In the genomic region with DNA sequence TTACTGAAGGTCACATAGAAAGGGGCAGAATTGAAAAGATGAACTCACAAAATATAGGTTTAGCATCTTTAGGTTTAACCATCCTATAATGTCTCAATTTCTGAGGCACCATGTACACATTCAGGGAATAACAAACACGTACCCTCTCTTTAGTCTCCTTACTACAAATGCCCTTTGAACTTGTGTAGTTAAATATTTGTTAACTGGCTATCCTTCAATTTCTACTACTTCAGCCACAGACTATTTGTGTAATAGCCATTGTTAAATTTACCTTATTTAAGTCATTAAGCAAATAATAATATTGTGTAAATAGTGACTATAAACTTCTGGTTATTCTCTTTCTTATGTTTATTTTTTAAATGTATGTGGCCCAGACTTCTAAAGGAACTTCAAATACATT, we compare ENCODE assay signal across 20 cellular contexts.
A peak's percentile ranks its signal among the peaks of the same experiment; 100 is the strongest.
DNase-seq lines count a peak whose midpoint lies in the region; ATAC-seq, FAIRE-seq and TF ChIP-seq lines count a peak whose summit lies in the region.
"Had no signal": no experiment of that assay in that cellular context is flagged by ENCODE, and none has a peak within 500 bp of the region (broad histone marks: within the 10 kb centered on the region; RNA-seq: fewer than 3 reads in every experiment).

No MANE protein-coding gene starts in this region.

- H3K4me3 ChIP-seq in LNCaP clone FGC (ENCODE audit: low read depth, low read length) (no peak overlapping the region), astrocyte (ENCODE audit: insufficient read depth, low read depth, low read length) (no peak overlapping the region), liver (ENCODE audit: low read depth in 1 of 3, low read length in 3 of 3) (no peak overlapping the region), colonic mucosa (no peak overlapping the region)
- H3K4me3 ChIP-seq: GM12878, GM23338 had no signal

- H3K4me2 ChIP-seq in astrocyte (ENCODE audit: low read length), result no peak overlapping the region
- H3K4me2 ChIP-seq: GM23338 had no signal

- no peaks in the 10 kb centered on the region for H3K4me1 ChIP-seq in astrocyte (ENCODE audit: insufficient read depth, low read length)
- H3K4me1 ChIP-seq in liver (ENCODE audit: control insufficient read depth in 4 of 4, insufficient read depth in 4 of 4, low read length in 3 of 4), result peaks cover 0 to 5% (median under 1%) of the 10 kb centered on the region in 4 donors
- no peaks in the 10 kb centered on the region for H3K4me1 ChIP-seq in colonic mucosa

- H3K27ac Mint-ChIP-seq in astrocyte (ENCODE audit: unreplicated experiment), result no peak overlapping the region
- H3K27ac Mint-ChIP-seq: GM23338, H9 had no signal

- no peak overlapping the region for H2AFZ ChIP-seq in astrocyte (ENCODE audit: low read depth, low read length)
- H2AFZ ChIP-seq: GM23338 had no signal

- no peak overlapping the region for H3K9ac ChIP-seq in astrocyte (ENCODE audit: low read length)
- H3K9ac ChIP-seq in liver (ENCODE audit: low read depth in 1 of 2, low read length in 2 of 2), result no peak overlapping the region
- H3K9ac ChIP-seq in colonic mucosa (ENCODE audit: low read depth in 2 of 2, low read length in 2 of 2), result no peak overlapping the region

- no peak for TF ChIP-seq RAD21 in liver (IDR thresholded peaks at IDR 0.05)

- H3K27ac ChIP-seq in astrocyte (ENCODE audit: low read depth, low read length) (no peak overlapping the region), liver (ENCODE audit: low read depth in 1 of 2, low read length in 2 of 2) (no peak overlapping the region), colonic mucosa (no peak overlapping the region)

- H3K27me3 ChIP-seq in astrocyte (ENCODE audit: insufficient read depth, low read length), result no peaks in the 10 kb centered on the region
- no peaks in the 10 kb centered on the region for H3K27me3 ChIP-seq in liver (ENCODE audit: control insufficient read depth in 4 of 4, insufficient read depth in 4 of 4, low read length in 3 of 4)
- H3K27me3 ChIP-seq in colonic mucosa, result no peaks in the 10 kb centered on the region

- no peaks in the 10 kb centered on the region for H3K27me3 Mint-ChIP-seq in astrocyte (ENCODE audit: low read depth, unreplicated experiment)
- H3K27me3 Mint-ChIP-seq: CD4-positive, alpha-beta memory T cell had no signal

- intact Hi-C loops in colonic mucosa (cut with DNase I), result no loop called here

- H3K9me3 Mint-ChIP-seq in astrocyte (ENCODE audit: unreplicated experiment), result no peaks in the 10 kb centered on the region
- H3K9me3 Mint-ChIP-seq: CD4-positive, alpha-beta memory T cell; GM23338 had no signal

- peaks cover 3% of the 10 kb centered on the region for H3K4me1 Mint-ChIP-seq in astrocyte (ENCODE audit: low read depth, unreplicated experiment)
- H3K4me1 Mint-ChIP-seq: CD4-positive, alpha-beta memory T cell had no signal

- no peaks in the 10 kb centered on the region for H3K36me3 Mint-ChIP-seq in astrocyte (ENCODE audit: low read depth, unreplicated experiment)
- H3K36me3 Mint-ChIP-seq: CD4-positive, alpha-beta memory T cell had no signal

- H3K9me3 ChIP-seq in astrocyte (ENCODE audit: insufficient read depth, low read depth, low read length) (no peaks in the 10 kb centered on the region), liver (ENCODE audit: control insufficient read depth in 4 of 4, low read length in 3 of 4) (no peaks in the 10 kb centered on the region), colonic mucosa (no peaks in the 10 kb centered on the region)

- peak; percentile 9 for FAIRE-seq in astrocyte (lab: Jason Lieb, UNC)
- FAIRE-seq: GM12878, GM18507 had no signal

- H3K36me3 ChIP-seq in astrocyte (ENCODE audit: insufficient read depth, low read length) (no peaks in the 10 kb centered on the region), liver (ENCODE audit: control insufficient read depth in 4 of 4, insufficient read depth in 3 of 4, low read depth in 1 of 4, low read length in 3 of 4) (no peaks in the 10 kb centered on the region), colonic mucosa (no peaks in the 10 kb centered on the region)

- ATAC-seq in GM21723 (IDR thresholded peaks at IDR 0.05; ENCODE audit: unreplicated experiment), result no peak
- ATAC-seq: GM12878, GM23338, HCT116 had no signal

- H3K79me2 ChIP-seq in astrocyte (ENCODE audit: insufficient read depth, low read length), result no peaks in the 10 kb centered on the region

- peak; percentile 56 for DNase-seq in DMS53 (lab: John Stamatoyannopoulos, UW)
- peak; percentile 86 for DNase-seq in LNCaP clone FGC (ENCODE audit: low read depth)
- no peak for DNase-seq in astrocyte (ENCODE audit: low read depth)
- DNase-seq in colonic mucosa, result no peak
- DNase-seq in NCI-H2029 treated with DMSO at 0.1 percent for 48 hours (lab: John Stamatoyannopoulos, UW), result no peak
- no peak for DNase-seq in MV-4-11 (lab: John Stamatoyannopoulos, UW)
- DNase-seq: C1 segment of cervical spinal cord; Calu3; CD4-positive, alpha-beta memory T cell; COR-L47; DMS79; EL; GDM1; H9 had no signal

- WGBS in liver, result 31% methylated on average over 1 of the region's 1 CpG

- H3K4me3 Mint-ChIP-seq in astrocyte (ENCODE audit: unreplicated experiment), result no peak overlapping the region
- H3K4me3 Mint-ChIP-seq: CD4-positive, alpha-beta memory T cell; GM23338; H9 had no signal

- H4K20me1 ChIP-seq in astrocyte (ENCODE audit: insufficient read depth, low read length), result no peaks in the 10 kb centered on the region

- TF ChIP-seq CTCF in LNCaP clone FGC (IDR thresholded peaks at IDR 0.05; ENCODE audit: control insufficient read depth, extremely low read depth, insufficient read depth) (no peak), astrocyte (IDR thresholded peaks at IDR 0.05; ENCODE audit: insufficient read depth, low read depth, low read length) (no peak), liver (IDR thresholded peaks at IDR 0.05; ENCODE audit: low read depth, low read length, missing input control) (no peak), colonic mucosa (IDR thresholded peaks at IDR 0.05) (no peak)

TF ChIP-seq in liver, 16 proteins besides CTCF, POLR2A, EP300 and RAD21:
- TF ChIP-seq JUND (IDR thresholded peaks at IDR 0.05) (no peak), FOXA2 (IDR thresholded peaks at IDR 0.05) (no peak), SP1 (IDR thresholded peaks at IDR 0.05) (no peak), TAF1 (conservative IDR thresholded peaks at IDR 0.05) (no peak), RXRA (IDR thresholded peaks at IDR 0.05) (peak in 1 of 2 donors; percentile 13), GABPA (IDR thresholded peaks at IDR 0.05 in 1 of 2, conservative IDR thresholded peaks at IDR 0.05 in 1 of 2) (no peak), HNF4A (conservative IDR thresholded peaks at IDR 0.05) (peak; percentile 49 to 55), YY1 (IDR thresholded peaks at IDR 0.05) (peak; percentile 23)

Comparison
In these comparisons a context has a peak if more than half of its experiments do, and no peak if none do; other contexts are left out.
1. DNase-seq: peak in DMS53 (single experiment) and LNCaP clone FGC (single experiment); none in astrocyte (single experiment), colonic mucosa (single experiment), NCI-H2029 treated with DMSO at 0.1 percent for 48 hours (single experiment) and MV-4-11 (single experiment).